In the genomic region with DNA sequence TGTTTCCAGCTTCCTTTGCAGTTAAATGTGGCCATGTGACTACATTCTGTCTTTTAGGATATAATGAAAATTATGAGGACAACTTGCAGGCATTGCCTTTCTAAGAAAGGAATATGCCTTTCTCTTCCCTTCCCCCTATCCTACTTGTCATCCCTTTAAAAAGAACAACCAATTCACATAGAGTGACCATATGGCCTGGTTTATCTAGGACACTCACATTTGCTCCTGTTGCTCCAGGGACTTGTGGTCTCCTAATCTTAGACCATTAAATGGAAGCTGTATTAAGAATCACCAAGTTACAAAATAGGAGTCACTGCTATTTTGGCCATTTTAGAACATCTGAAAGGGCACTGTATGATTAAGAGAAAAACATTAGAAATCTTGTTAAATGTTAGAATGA, we compare ENCODE assay signal across 14 cellular contexts.
DNase-seq lines count a peak whose midpoint lies in the region; ATAC-seq and TF ChIP-seq lines count a peak whose summit lies in the region.
"Had no signal": no experiment of that assay in that cellular context is flagged by ENCODE, and none has a peak within 500 bp of the region (broad histone marks: within the 10 kb centered on the region; RNA-seq: fewer than 3 reads in every experiment).

No MANE protein-coding gene starts in this region.

- H3K4me3 Mint-ChIP-seq in mesothelial cell of epicardium = no peak overlapping the region
- H3K4me3 Mint-ChIP-seq: CD4-positive, alpha-beta memory T cell had no signal

- no peaks in the 10 kb centered on the region for H3K36me3 Mint-ChIP-seq in mesothelial cell of epicardium
- H3K36me3 Mint-ChIP-seq: CD4-positive, alpha-beta memory T cell had no signal

- peak; percentile 55 for ATAC-seq in left ventricle myocardium superior
- ATAC-seq in HG02840 (IDR thresholded peaks at IDR 0.05; ENCODE audit: low FRiP score, unreplicated experiment) = no peak
- no peak for ATAC-seq in aorta (ENCODE audit: low FRiP score)

- no peaks in the 10 kb centered on the region for H3K4me1 ChIP-seq in right atrium auricular region
- H3K4me1 ChIP-seq in aorta (ENCODE audit: control insufficient read depth in 1 of 2, insufficient read depth in 2 of 2, low read length in 2 of 2) = no peaks in the 10 kb centered on the region
- H3K4me1 ChIP-seq: BE2C, HAP-1 had no signal

- H3K36me3 ChIP-seq in right atrium auricular region = no peaks in the 10 kb centered on the region
- H3K36me3 ChIP-seq in WERI-Rb-1 = no peaks in the 10 kb centered on the region
- H3K36me3 ChIP-seq in aorta (ENCODE audit: control insufficient read depth in 1 of 2, insufficient read depth in 2 of 2, low read length in 1 of 2) = no peaks in the 10 kb centered on the region
- H3K36me3 ChIP-seq: BE2C, HAP-1 had no signal

- TF ChIP-seq CTCF in right atrium auricular region (IDR thresholded peaks at IDR 0.05) (no peak), WERI-Rb-1 (IDR thresholded peaks at IDR 0.05; ENCODE audit: low read depth, low read length) (no peak), mesothelial cell of epicardium (IDR thresholded peaks at IDR 0.05; ENCODE audit: unreplicated experiment) (no peak)

- H3K27ac ChIP-seq in right atrium auricular region = no peak overlapping the region
- no peak overlapping the region for H3K27ac ChIP-seq in WERI-Rb-1
- H3K27ac ChIP-seq in aorta (ENCODE audit: low read depth in 1 of 2, low read length in 2 of 2) = no peak overlapping the region
- H3K27ac ChIP-seq: C4-2B, HL-60 had no signal

- H3K27me3 ChIP-seq in right atrium auricular region = no peaks in the 10 kb centered on the region
- no peaks in the 10 kb centered on the region for H3K27me3 ChIP-seq in WERI-Rb-1 (ENCODE audit: insufficient read depth, low read depth, severe bottlenecking)
- no peaks in the 10 kb centered on the region for H3K27me3 ChIP-seq in aorta (ENCODE audit: control insufficient read depth in 1 of 2, insufficient read depth in 2 of 2, low read length in 1 of 2)
- H3K27me3 ChIP-seq: BE2C had no signal

- H3K9me3 ChIP-seq in right atrium auricular region (no peaks in the 10 kb centered on the region), WERI-Rb-1 (ENCODE audit: severe bottlenecking) (no peaks in the 10 kb centered on the region), aorta (ENCODE audit: control insufficient read depth, low read length) (no peaks in the 10 kb centered on the region)
- H3K9me3 ChIP-seq: BE2C, HAP-1 had no signal

- H3K27me3 Mint-ChIP-seq in mesothelial cell of epicardium (ENCODE audit: low read depth) = peaks cover 3% of the 10 kb centered on the region
- H3K27me3 Mint-ChIP-seq: CD4-positive, alpha-beta memory T cell had no signal

- H3K4me1 Mint-ChIP-seq in mesothelial cell of epicardium = peaks cover 11% of the 10 kb centered on the region
- H3K4me1 Mint-ChIP-seq: CD4-positive, alpha-beta memory T cell had no signal

- peaks cover 10% of the 10 kb centered on the region for H3K9me3 Mint-ChIP-seq in mesothelial cell of epicardium

- DNase-seq in left ventricle myocardium superior (no peak), right atrium auricular region (ENCODE audit: low spot score) (no peak), WERI-Rb-1 (peak; percentile 16), myocyte (ENCODE audit: low read depth) (peak; percentile 2), mesothelial cell of epicardium (ENCODE audit: low spot score in 2 of 2, unreplicated experiment in 2 of 2) (no peak), aorta (no peak)
- DNase-seq: BE2C; CD4-positive, alpha-beta memory T cell; DND-41; GF-D8 had no signal

- no peak overlapping the region for H3K27ac Mint-ChIP-seq in mesothelial cell of epicardium
- H3K27ac Mint-ChIP-seq: CD4-positive, alpha-beta memory T cell had no signal

- no peak overlapping the region for H3K4me3 ChIP-seq in right atrium auricular region
- H3K4me3 ChIP-seq in WERI-Rb-1 (ENCODE audit: low read depth, low read length) = no peak overlapping the region
- H3K4me3 ChIP-seq in aorta (ENCODE audit: low read length in 2 of 2) = no peak overlapping the region
- H3K4me3 ChIP-seq: HAP-1 had no signal

- intact Hi-C loops in left ventricle myocardium superior (cut with micrococcal nuclease) = no loop called here
- intact Hi-C loops in aorta (cut with DNase I) = no loop called here

Comparison
In these comparisons a context has a peak if more than half of its experiments do, and no peak if none do; other contexts are left out.
1. DNase-seq: peak in WERI-Rb-1 (single experiment) and myocyte (single experiment); none in left ventricle myocardium superior (single experiment), right atrium auricular region (single experiment), mesothelial cell of epicardium (0 of 2) and aorta (0 of 2).